8 cellular contexts compared by ENCODE assay signal in genomic region chr4:36348403-36348938, GRCh38.
DNase-seq lines count a peak whose midpoint lies in the region; ATAC-seq, FAIRE-seq and TF ChIP-seq lines count a peak whose summit lies in the region.

No MANE protein-coding gene starts in this region.

- H3K36me3 ChIP-seq in PC-9 (ENCODE audit: low read depth), result no peaks in the 10 kb centered on the region
- no peaks in the 10 kb centered on the region for H3K36me3 ChIP-seq in psoas muscle (ENCODE audit: insufficient read depth in 1 of 2, low read depth in 1 of 2)

- peak; percentile 86 for ATAC-seq in GM19468 (IDR thresholded peaks at IDR 0.05; ENCODE audit: extremely low read depth, unreplicated experiment)
- peak; percentile 94 for ATAC-seq in HG03442 (IDR thresholded peaks at IDR 0.05; ENCODE audit: unreplicated experiment)
- ATAC-seq in left cardiac atrium, result no peak
- ATAC-seq in psoas muscle, result no peak

- 44 to 48% (median 48%) methylated on average over 4 of the region's 4 CpGs for WGBS in psoas muscle, 3 donors

- no peak for TF ChIP-seq POLR2A in GM12891 (IDR thresholded peaks at IDR 0.05; ENCODE audit: low read depth, low read length)

- H3K27me3 ChIP-seq in PC-9 (ENCODE audit: insufficient read depth, low read depth), result no peaks in the 10 kb centered on the region
- H3K27me3 ChIP-seq in psoas muscle (ENCODE audit: insufficient read depth in 3 of 3, low read length in 2 of 3), result no peaks in the 10 kb centered on the region

- DNase-seq in GM12891 (ENCODE audit: insufficient read length, low spot score) (peak; percentile 10), kidney tubule cell (ENCODE audit: low spot score) (peak; percentile 57), PC-9 (no peak), left cardiac atrium (no peak), hippocampal formation (lab: John Stamatoyannopoulos, UW) (no peak), psoas muscle (no peak)

- H4K20me1 ChIP-seq in PC-9 (ENCODE audit: insufficient read depth), result no peaks in the 10 kb centered on the region

- H3K9me2 ChIP-seq in PC-9 (ENCODE audit: insufficient read depth), result no peaks in the 10 kb centered on the region

- FAIRE-seq in GM12891 (lab: Jason Lieb, UNC), result peak; percentile 89

- no peaks in the 10 kb centered on the region for H3K4me1 ChIP-seq in PC-9 (replicated peaks; ENCODE audit: insufficient read depth)
- no peaks in the 10 kb centered on the region for H3K4me1 ChIP-seq in psoas muscle

- H3F3A ChIP-seq in PC-9 (ENCODE audit: insufficient read depth, low read depth), result no peaks in the 10 kb centered on the region

- no peak for TF ChIP-seq CTCF in PC-9 (conservative IDR thresholded peaks at IDR 0.05)
- TF ChIP-seq CTCF in psoas muscle (IDR thresholded peaks at IDR 0.05), result no peak

- intact Hi-C loops in PC-9 (cut with micrococcal nuclease; ENCODE audit: unreplicated experiment) (no loop called here), left cardiac atrium (cut with DNase I) (no loop called here), psoas muscle (cut with DNase I) (no loop called here)

- no peaks in the 10 kb centered on the region for H3K9me3 ChIP-seq in PC-9 (ENCODE audit: insufficient read depth, low read depth)
- no peaks in the 10 kb centered on the region for H3K9me3 ChIP-seq in psoas muscle

- H3K4me3 ChIP-seq in PC-9 (no peak overlapping the region), psoas muscle (no peak overlapping the region)

- CTCF ChIA-PET in PC-9 (lab: Charles Lee), result no interaction called here

- POLR2A ChIA-PET in PC-9 (lab: Charles Lee; ENCODE audit: unreplicated experiment), result no interaction called here

- no peaks in the 10 kb centered on the region for H3K79me2 ChIP-seq in PC-9 (ENCODE audit: low read depth)

- no TSS peak for BruUV-seq in PC-9 (replicated peaks; lab: Mats Ljungman, UMichigan)

- no peak overlapping the region for H3K27ac ChIP-seq in PC-9
- H3K27ac ChIP-seq in psoas muscle, result no peak overlapping the region

- no peak overlapping the region for H2AFZ ChIP-seq in PC-9

- H3K4me2 ChIP-seq in PC-9, result no peak overlapping the region

TF ChIP-seq in GM12891, 5 proteins besides CTCF, POLR2A, EP300 and RAD21:
- TF ChIP-seq POLR2AphosphoS5 (IDR thresholded peaks at IDR 0.05; ENCODE audit: low read depth, low read length) (no peak), SPI1 (IDR thresholded peaks at IDR 0.05; ENCODE audit: low read depth, low read length) (no peak), TAF1 (IDR thresholded peaks at IDR 0.05; ENCODE audit: low read depth, low read length) (no peak), PAX5 (IDR thresholded peaks at IDR 0.05; ENCODE audit: insufficient read depth, low read length, severe bottlenecking) (peak; percentile 78), POU2F2 (IDR thresholded peaks at IDR 0.05; ENCODE audit: low read depth, low read length) (0 out of 2 replicates have a peak, but pooled peaks have one; percentile 28)

Comparison
In these comparisons a context has a peak if more than half of its experiments do, and no peak if none do; other contexts are left out.
1. DNase-seq: peak in GM12891 (single experiment) and kidney tubule cell (single experiment); none in PC-9 (0 of 2), left cardiac atrium (single experiment), hippocampal formation (0 of 2) and psoas muscle (0 of 2).
2. ATAC-seq: peak in GM19468 (single experiment) and HG03442 (single experiment); none in left cardiac atrium (0 of 2) and psoas muscle (0 of 4).